In the genomic region with DNA sequence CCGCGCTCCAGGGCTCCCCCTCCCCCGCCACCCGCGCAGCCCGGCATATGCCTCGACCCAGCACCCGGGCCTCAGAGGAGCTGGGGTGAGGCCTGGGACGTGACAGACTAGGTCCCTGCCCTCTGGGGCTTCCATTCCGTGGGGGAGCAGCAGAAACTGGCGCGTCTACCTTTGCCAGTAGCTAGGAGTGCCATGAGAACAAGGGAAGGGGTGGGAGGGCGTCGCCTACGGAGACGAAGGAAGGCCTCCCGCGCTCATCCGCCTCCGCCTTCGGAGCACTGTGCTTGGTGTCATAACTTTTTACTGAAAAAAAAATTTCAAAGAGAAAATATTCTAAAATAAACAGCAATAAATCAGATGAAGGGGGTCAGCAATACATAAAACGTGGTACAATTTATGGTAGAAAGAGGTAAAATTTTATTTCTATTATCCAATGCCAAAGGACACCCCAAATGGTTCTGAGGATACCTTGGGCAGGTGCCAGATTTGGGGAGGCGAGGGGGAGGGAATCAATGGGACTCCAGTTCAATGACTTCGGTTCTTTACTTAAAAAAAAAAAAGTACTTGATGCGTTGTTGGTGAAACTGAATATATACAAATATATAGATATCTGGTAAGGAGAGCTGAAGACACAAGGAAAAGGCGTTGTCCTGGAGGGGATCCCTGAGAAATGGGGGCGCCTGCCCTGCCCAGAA, we compare ENCODE assay signal across 8 cellular contexts. TPM values are rescaled to one million over a fixed set of nuclear protein-coding genes. Genes with fewer than 3 reads are reported as not detected.
DNase-seq lines count a peak whose midpoint lies in the region; ATAC-seq and TF ChIP-seq lines count a peak whose summit lies in the region.

No MANE protein-coding gene starts in this region.

- WGBS in esophagus squamous epithelium, 2 donors = 6 to 24% methylated on average over 17 to 24 of the region's 27 CpGs

- no peaks in the 10 kb centered on the region for H3K36me3 Mint-ChIP-seq in osteocyte (ENCODE audit: unreplicated experiment)

- TF ChIP-seq POLR2A in esophagus squamous epithelium (IDR thresholded peaks at IDR 0.05) = no peak

- H3K27me3 Mint-ChIP-seq in osteocyte (ENCODE audit: unreplicated experiment) = peaks cover 9% of the 10 kb centered on the region

- peak overlapping the region; percentile 45 to 86 (median 84) for H3K27ac ChIP-seq in esophagus squamous epithelium

- peak overlapping the region; percentile 12 for H3K27ac Mint-ChIP-seq in osteocyte (ENCODE audit: unreplicated experiment)

- H3K9me3 Mint-ChIP-seq in osteocyte (ENCODE audit: unreplicated experiment) = no peaks in the 10 kb centered on the region

- H3K36me3 ChIP-seq in esophagus squamous epithelium = no peaks in the 10 kb centered on the region

- H3K4me3 ChIP-seq in esophagus squamous epithelium = peak overlapping the region; percentile 49 to 71 (median 61)

- TF ChIP-seq CTCF in esophagus squamous epithelium (IDR thresholded peaks at IDR 0.05) = no peak
- TF ChIP-seq CTCF in osteocyte (IDR thresholded peaks at IDR 0.05) = no peak

- no peaks in the 10 kb centered on the region for H3K9me3 ChIP-seq in esophagus squamous epithelium

- H3K4me1 ChIP-seq in esophagus squamous epithelium = peaks cover 18 to 37% (median 20%) of the 10 kb centered on the region in 3 donors

- H3K27me3 ChIP-seq in esophagus squamous epithelium = peaks cover 0 to 23% (median 0%) of the 10 kb centered on the region in 4 donors

- DNase-seq in activated CD4-positive, alpha-beta T cell treated with anti-CD3 and anti-CD28 coated beads for 48 hours = peak; percentile 36
- DNase-seq in esophagus squamous epithelium (lab: John Stamatoyannopoulos, UW) = no peak
- DNase-seq in osteocyte (ENCODE audit: extremely low spot score, unreplicated experiment) = peak; percentile 82
- DNase-seq in NCI-H2081 treated with DMSO at 0.1 percent for 48 hours (lab: John Stamatoyannopoulos, UW) = no peak
- DNase-seq in hepatic stellate cell (ENCODE audit: low spot score) = no peak
- no peak for DNase-seq in retina

- intact Hi-C loops in esophagus squamous epithelium (cut with DNase I) = no loop called here

- peaks cover 27% of the 10 kb centered on the region for H3K4me1 Mint-ChIP-seq in osteocyte (ENCODE audit: unreplicated experiment)

- H3K4me3 Mint-ChIP-seq in osteocyte (ENCODE audit: unreplicated experiment) = peak overlapping the region; percentile 26

- ATAC-seq in GM18517 (IDR thresholded peaks at IDR 0.05; ENCODE audit: unreplicated experiment) (peak; percentile 7), HG03442 (IDR thresholded peaks at IDR 0.05; ENCODE audit: unreplicated experiment) (no peak)

RNA-seq across cellular contexts. Expression of gene GRID1, which starts 35.1 kb away (rescaled TPM):
- 1 to 10 TPM in 1 of 4 donors, under 1 TPM in 3; 0.03 to 2.7 (median 0.49) TPM for total RNA-seq in esophagus squamous epithelium
- 0.11 TPM in 1 of 2 replicates, not detected in the other for total RNA-seq in osteocyte

Comparison
In these comparisons a context has a peak if more than half of its experiments do, and no peak if none do; other contexts are left out.
1. DNase-seq: peak in activated CD4-positive, alpha-beta T cell treated with anti-CD3 and anti-CD28 coated beads for 48 hours (single experiment) and osteocyte (single experiment); none in esophagus squamous epithelium (single experiment), NCI-H2081 treated with DMSO at 0.1 percent for 48 hours (single experiment), hepatic stellate cell (single experiment) and retina (single experiment).